13 cellular contexts compared by ENCODE assay signal in the genomic region with DNA sequence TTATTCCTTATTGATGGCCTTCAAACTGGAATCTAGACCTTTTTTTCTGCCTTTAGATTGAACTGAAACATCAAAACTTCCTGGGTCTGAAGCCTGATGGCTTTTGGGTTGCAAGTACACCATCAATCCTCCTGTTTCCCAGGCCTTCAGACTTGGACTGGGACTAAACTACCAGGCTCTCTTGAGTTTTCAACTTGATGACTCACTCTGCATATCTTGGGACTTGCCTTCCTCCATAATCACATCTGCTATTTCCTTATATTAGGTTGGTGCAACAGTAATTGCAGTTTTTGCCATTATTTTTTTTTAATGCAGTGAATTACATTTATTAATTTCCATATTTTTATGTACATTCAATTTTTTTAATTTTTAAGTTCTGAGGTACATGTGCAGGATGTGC. TPM values are rescaled to one million over a fixed set of nuclear protein-coding genes. Genes with fewer than 3 reads are reported as not detected.
"Had no signal": no experiment of that assay in that cellular context is flagged by ENCODE, and none has a peak within 500 bp of the region (broad histone marks: within the 10 kb centered on the region; RNA-seq: fewer than 3 reads in every experiment).

No MANE protein-coding gene starts in this region.

- ATAC-seq: activated naive CD4-positive, alpha-beta T cell treated with anti-CD3 and anti-CD28 coated beads, Interleukin-2, amount 50 U/mL, for 72 hours; left cardiac atrium; lower lobe of right lung had no signal

- H2AFZ ChIP-seq: parathyroid adenoma had no signal

- H3K27me3 ChIP-seq: stomach had no signal

- H3K36me3 ChIP-seq: lower lobe of right lung, stomach, thoracic aorta had no signal

- H3K4me1 ChIP-seq: lower lobe of right lung, parathyroid adenoma, stomach had no signal

- H3K9me3 ChIP-seq: lower lobe of right lung, stomach, thoracic aorta had no signal

- H3K4me3 ChIP-seq: lower lobe of right lung, skin epidermis, stomach, thoracic aorta had no signal

- H3K79me2 ChIP-seq: parathyroid adenoma had no signal

- DNase-seq: activated CD4-positive, alpha-beta T cell treated with anti-CD3 and anti-CD28 coated beads, Interleukin-2, amount 50 U/mL, for 1 hour; activated T-cell treated with anti-CD3 and anti-CD28 coated beads, Interleukin-2, amount 50 U/mL, for 1 hour; immature natural killer cell; left cardiac atrium; lower lobe of right lung; naive B cell; retina; stomach had no signal

- H3K27ac ChIP-seq: lower lobe of right lung, parathyroid adenoma, skin epidermis, stomach, thoracic aorta had no signal

- H3K9ac ChIP-seq: parathyroid adenoma had no signal

RNA-seq across cellular contexts. Expression of a gene that starts 7.0 kb away (rescaled TPM):
- total RNA-seq: bronchial epithelial cell, left cardiac atrium, lower lobe of right lung had no signal
- polyA plus RNA-seq: immature natural killer cell, stomach had no signal

RNA-seq across cellular contexts. Expression of a gene that starts 12.2 kb away (rescaled TPM):
- total RNA-seq: activated naive CD4-positive, alpha-beta T cell treated with anti-CD3 and anti-CD28 coated beads, Interleukin-2, amount 50 U/mL, for 72 hours; bronchial epithelial cell; left cardiac atrium; lower lobe of right lung; thoracic aorta had no signal
- polyA plus RNA-seq: immature natural killer cell, stomach had no signal

RNA-seq across cellular contexts. Expression of a gene that starts 15.0 kb away (rescaled TPM):
- total RNA-seq: activated naive CD4-positive, alpha-beta T cell treated with anti-CD3 and anti-CD28 coated beads, Interleukin-2, amount 50 U/mL, for 72 hours; bronchial epithelial cell; left cardiac atrium; lower lobe of right lung; stomach; thoracic aorta had no signal
- polyA plus RNA-seq: immature natural killer cell, stomach had no signal

RNA-seq across cellular contexts. Expression of a gene that starts 34.6 kb away (rescaled TPM):
- total RNA-seq: activated naive CD4-positive, alpha-beta T cell treated with anti-CD3 and anti-CD28 coated beads, Interleukin-2, amount 50 U/mL, for 72 hours; bronchial epithelial cell; left cardiac atrium; lower lobe of right lung; stomach; thoracic aorta had no signal
- polyA plus RNA-seq: immature natural killer cell, stomach had no signal

RNA-seq across cellular contexts. Expression of a gene that starts 47.3 kb away (rescaled TPM):
- total RNA-seq: activated naive CD4-positive, alpha-beta T cell treated with anti-CD3 and anti-CD28 coated beads, Interleukin-2, amount 50 U/mL, for 72 hours; bronchial epithelial cell; left cardiac atrium; lower lobe of right lung; stomach; thoracic aorta had no signal
- polyA plus RNA-seq: immature natural killer cell, stomach had no signal
